9 cellular contexts compared by ENCODE assay signal in genomic region chr3:155737844-155738460, GRCh38. TPM values are rescaled to one million over a fixed set of nuclear protein-coding genes. Genes with fewer than 3 reads are reported as not detected.
DNase-seq lines count a peak whose midpoint lies in the region; ATAC-seq and TF ChIP-seq lines count a peak whose summit lies in the region.
"Had no signal": no experiment of that assay in that cellular context is flagged by ENCODE, and none has a peak within 500 bp of the region (broad histone marks: within the 10 kb centered on the region; RNA-seq: fewer than 3 reads in every experiment).

No MANE protein-coding gene starts in this region.

- H3K9me3 ChIP-seq in body of pancreas (peaks cover 0 to 5% (median 0%) of the 10 kb centered on the region in 3 donors), upper lobe of left lung (no peaks in the 10 kb centered on the region)

- TF ChIP-seq CTCF in body of pancreas (IDR thresholded peaks at IDR 0.05) (peak in 2 of 7 experiments; percentile 2 to 8), upper lobe of left lung (IDR thresholded peaks at IDR 0.05) (peak in 1 of 6 experiments; percentile 8)

- H3K27me3 ChIP-seq in body of pancreas (no peaks in the 10 kb centered on the region), upper lobe of left lung (no peaks in the 10 kb centered on the region)

- ATAC-seq in GM19468 (IDR thresholded peaks at IDR 0.05; ENCODE audit: extremely low read depth, unreplicated experiment) = peak; percentile 84
- peak; percentile 78 for ATAC-seq in HG03520 (IDR thresholded peaks at IDR 0.05; ENCODE audit: unreplicated experiment)
- ATAC-seq in body of pancreas = peak; percentile 99
- peak; percentile 72 to 91 for ATAC-seq in upper lobe of left lung (ENCODE audit: low FRiP score in 2 of 2)

- DNase-seq in ACHN (peak; percentile 93), body of pancreas (peak; percentile 79 to 92 (median 84)), upper lobe of left lung (peak in 1 of 2 donors; percentile 76), T1000 (lab: John Stamatoyannopoulos, UW) (no peak), NCI-H187 (lab: John Stamatoyannopoulos, UW) (no peak), NCI-H446 treated with DMSO at 0.1 percent for 48 hours (lab: John Stamatoyannopoulos, UW) (no peak)

- TF ChIP-seq POLR2A in body of pancreas (IDR thresholded peaks at IDR 0.05) (peak; percentile 66 to 89 (median 88)), upper lobe of left lung (IDR thresholded peaks at IDR 0.05) (peak in 1 of 4 donors; percentile 75)

- TF ChIP-seq EP300 in upper lobe of left lung (IDR thresholded peaks at IDR 0.05) = peak in 2 of 4 donors; percentile 16 to 24

- H3K4me1 ChIP-seq in body of pancreas (peaks cover 36% of the 10 kb centered on the region), upper lobe of left lung (no peaks in the 10 kb centered on the region)

- H3K27ac ChIP-seq in body of pancreas (peak overlapping the region; percentile 77 to 94 (median 86)), upper lobe of left lung (peak overlapping the region; percentile 48 to 82 (median 77))
- H3K27ac ChIP-seq: C4-2B had no signal

- H3K36me3 ChIP-seq in body of pancreas (replicated peaks in 1 of 2; ENCODE audit: insufficient read depth in 1 of 2, low read depth in 2 of 2) = no peaks in the 10 kb centered on the region
- no peaks in the 10 kb centered on the region for H3K36me3 ChIP-seq in upper lobe of left lung

- H3K4me3 ChIP-seq in body of pancreas (no peak overlapping the region), upper lobe of left lung (peak overlapping the region in 3 of 4 donors; percentile 21 to 26 (median 24))

- 9 to 19% methylated on average over 8 of the region's 8 CpGs for WGBS in body of pancreas, 2 donors
- WGBS in upper lobe of left lung, 2 donors = 38 to 54% methylated on average over 8 of the region's 8 CpGs

- in situ Hi-C loops in ACHN (cut with HindIII; ENCODE audit: low pct_ligation_motif_present, low pct_unique_long_range_greater_than_20kb, low sequenced_read_pairs) = no loop called here

- intact Hi-C loops in body of pancreas (cut with DNase I) = no loop called here

RNA-seq across cellular contexts. Expression of gene PLCH1, which starts 6.9 kb away (rescaled TPM):
- total RNA-seq in body of pancreas (1 to 10 TPM; 3.0 to 5.2 TPM), upper lobe of left lung (10 to 100 TPM in 4 of 6 donors, 1 to 10 TPM in 2; 7.7 to 26.3 (median 13.6) TPM)

Comparison
In these comparisons a context has a peak if more than half of its experiments do, and no peak if none do; other contexts are left out.
1. DNase-seq: peak in ACHN (single experiment) and body of pancreas (4 of 4); none in T1000 (single experiment), NCI-H187 (0 of 2) and NCI-H446 treated with DMSO at 0.1 percent for 48 hours (single experiment).
2. H3K4me3 ChIP-seq: peak in upper lobe of left lung (3 of 4); none in body of pancreas (0 of 2).
3. Peak in every context shown above with its lines, with median percentiles within 50 percentile points of each other: ATAC-seq.